In the genomic region with DNA sequence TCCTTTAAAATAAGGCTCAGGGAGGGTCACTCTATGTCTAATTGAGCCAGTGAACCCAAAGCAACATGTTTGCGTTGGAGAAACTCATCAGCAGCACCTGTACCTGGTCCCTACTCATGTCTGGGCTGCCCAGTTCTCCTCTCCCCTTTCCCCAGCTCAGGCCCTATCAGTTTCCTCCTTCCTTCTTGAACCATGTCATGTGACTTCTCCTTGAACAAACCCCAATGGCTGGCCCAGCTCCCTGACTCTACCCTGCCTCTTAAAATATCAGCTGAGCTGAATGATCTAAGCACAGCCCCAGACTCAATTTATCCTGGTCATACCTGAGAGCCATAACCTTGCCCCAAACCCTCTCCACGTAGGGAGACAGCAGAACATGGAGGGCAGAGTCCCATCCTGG, we compare ENCODE assay signal across 21 cellular contexts.
A peak's percentile ranks its signal among the peaks of the same experiment; 100 is the strongest.
DNase-seq lines count a peak whose midpoint lies in the region; ATAC-seq and TF ChIP-seq lines count a peak whose summit lies in the region.
"Had no signal": no experiment of that assay in that cellular context is flagged by ENCODE, and none has a peak within 500 bp of the region (broad histone marks: within the 10 kb centered on the region; RNA-seq: fewer than 3 reads in every experiment).

No MANE protein-coding gene starts in this region.

- intact Hi-C loops in sigmoid colon (cut with DNase I), result no loop called here

- H2AK5ac ChIP-seq in mesenchymal stem cell (ENCODE audit: low read length, severe bottlenecking), result no peak overlapping the region

- H3K9me3 ChIP-seq in SU-DHL-6 (ENCODE audit: insufficient read depth, low read length), result no peaks in the 10 kb centered on the region
- peaks cover 30% of the 10 kb centered on the region for H3K9me3 ChIP-seq in mesenchymal stem cell (ENCODE audit: control insufficient read depth, low read length)
- H3K9me3 ChIP-seq in sigmoid colon, result no peaks in the 10 kb centered on the region
- H3K9me3 ChIP-seq: SJSA1 had no signal

- H3K27ac Mint-ChIP-seq in activated naive CD8-positive, alpha-beta T cell, result no peak overlapping the region
- no peak overlapping the region for H3K27ac Mint-ChIP-seq in activated naive CD8-positive, alpha-beta T cell treated with anti-CD3 and anti-CD28 coated beads, Interleukin-2, amount 50 U/mL, for 24 hours
- H3K27ac Mint-ChIP-seq: GM23338 had no signal

- H3K4ac ChIP-seq in mesenchymal stem cell (ENCODE audit: low read depth in 1 of 2, low read length in 2 of 2), result no peak overlapping the region

- DNase-seq in activated naive CD8-positive, alpha-beta T cell treated with anti-CD3 and anti-CD28 coated beads, Interleukin-2, amount 50 U/mL, for 24 hours, result no peak
- no peak for DNase-seq in mesenchymal stem cell
- DNase-seq in SIG-M5 (lab: John Stamatoyannopoulos, UW), result no peak
- no peak for DNase-seq in sigmoid colon
- DNase-seq: 8988T, COR-L47, DMS79 treated with DMSO at 0.1 percent for 48 hours, HCEC 1CT, IMR-90, NCI-H1694, NCI-H2081, NCI-H2171, NCI-H524, NCI-H774, OCI-M1 had no signal

- H2AFZ ChIP-seq in SU-DHL-6 (ENCODE audit: low read depth, low read length, severe bottlenecking) (no peak overlapping the region), mesenchymal stem cell (ENCODE audit: low read depth, low read length) (no peak overlapping the region)

- no peaks in the 10 kb centered on the region for H3K79me1 ChIP-seq in mesenchymal stem cell (replicated peaks; ENCODE audit: low read length, poor library complexity, severe bottlenecking)

- peak overlapping the region; percentile 1 for H3K4me3 Mint-ChIP-seq in activated naive CD8-positive, alpha-beta T cell
- H3K4me3 Mint-ChIP-seq in activated naive CD8-positive, alpha-beta T cell treated with anti-CD3 and anti-CD28 coated beads, Interleukin-2, amount 50 U/mL, for 24 hours, result no peak overlapping the region
- H3K4me3 Mint-ChIP-seq: GM23338 had no signal

- H4K8ac ChIP-seq in mesenchymal stem cell (ENCODE audit: low read length), result no peak overlapping the region

- H3K9ac ChIP-seq in SU-DHL-6 (ENCODE audit: low read length) (peak overlapping the region; percentile 75), mesenchymal stem cell (ENCODE audit: low read length) (no peak overlapping the region)

- peaks cover 6% of the 10 kb centered on the region for H3K4me1 ChIP-seq in mesenchymal stem cell (ENCODE audit: control insufficient read depth, insufficient read depth, low read depth, low read length)
- no peaks in the 10 kb centered on the region for H3K4me1 ChIP-seq in sigmoid colon

- TF ChIP-seq CTCF in SU-DHL-6 (IDR thresholded peaks at IDR 0.05; ENCODE audit: insufficient read depth, low read length, poor library complexity, severe bottlenecking) (no peak), sigmoid colon (IDR thresholded peaks at IDR 0.05) (no peak)

- H3K27ac ChIP-seq in SU-DHL-6 (ENCODE audit: low read depth, low read length), result peak overlapping the region; percentile 99
- no peak overlapping the region for H3K27ac ChIP-seq in mesenchymal stem cell (ENCODE audit: low read length, poor library complexity, severe bottlenecking)
- H3K27ac ChIP-seq in sigmoid colon, result no peak overlapping the region
- H3K27ac ChIP-seq: SJSA1 had no signal

- H3K4me1 Mint-ChIP-seq in activated naive CD8-positive, alpha-beta T cell (ENCODE audit: low read depth), result peaks cover 41% of the 10 kb centered on the region
- H3K4me1 Mint-ChIP-seq in activated naive CD8-positive, alpha-beta T cell treated with anti-CD3 and anti-CD28 coated beads, Interleukin-2, amount 50 U/mL, for 24 hours, result peaks cover 50% of the 10 kb centered on the region

- H3K27me3 Mint-ChIP-seq in activated naive CD8-positive, alpha-beta T cell, result no peaks in the 10 kb centered on the region
- H3K27me3 Mint-ChIP-seq in activated naive CD8-positive, alpha-beta T cell treated with anti-CD3 and anti-CD28 coated beads, Interleukin-2, amount 50 U/mL, for 24 hours, result peaks cover 5% of the 10 kb centered on the region

- H2BK120ac ChIP-seq in mesenchymal stem cell (ENCODE audit: low read depth, low read length), result no peak overlapping the region

- H3K18ac ChIP-seq in mesenchymal stem cell (ENCODE audit: low read depth in 1 of 2, low read length in 2 of 2), result no peak overlapping the region

- no peaks in the 10 kb centered on the region for H3K9me2 ChIP-seq in SU-DHL-6 (replicated peaks; ENCODE audit: insufficient read depth, low read length)

- no peak overlapping the region for H2BK5ac ChIP-seq in mesenchymal stem cell (ENCODE audit: low read depth, low read length, poor library complexity, severe bottlenecking)

- peaks cover 10% of the 10 kb centered on the region for H3K36me3 Mint-ChIP-seq in activated naive CD8-positive, alpha-beta T cell
- peaks cover 4% of the 10 kb centered on the region for H3K36me3 Mint-ChIP-seq in activated naive CD8-positive, alpha-beta T cell treated with anti-CD3 and anti-CD28 coated beads, Interleukin-2, amount 50 U/mL, for 24 hours (ENCODE audit: low read depth)

- peak overlapping the region; percentile 28 for H4K91ac ChIP-seq in mesenchymal stem cell (ENCODE audit: low read length)

- peaks cover 82% of the 10 kb centered on the region for H3F3A ChIP-seq in SU-DHL-6 (ENCODE audit: insufficient read depth)

- H3K14ac ChIP-seq in mesenchymal stem cell (ENCODE audit: low read length in 2 of 2), result no peak overlapping the region

- no peak for ATAC-seq in activated naive CD8-positive, alpha-beta T cell treated with anti-CD3 and anti-CD28 coated beads, Interleukin-2, amount 50 U/mL, for 24 hours
- no peak for ATAC-seq in GM21786 (IDR thresholded peaks at IDR 0.05; ENCODE audit: unreplicated experiment)
- ATAC-seq: GM12878, GM23338 had no signal

- no peak overlapping the region for H3K23ac ChIP-seq in mesenchymal stem cell (ENCODE audit: low read length in 2 of 2)

- no peak overlapping the region for H2BK15ac ChIP-seq in mesenchymal stem cell (ENCODE audit: low read depth, poor library complexity, severe bottlenecking)

- peaks cover 5% of the 10 kb centered on the region for H3K9me3 Mint-ChIP-seq in activated naive CD8-positive, alpha-beta T cell (ENCODE audit: low read depth)
- H3K9me3 Mint-ChIP-seq in activated naive CD8-positive, alpha-beta T cell treated with anti-CD3 and anti-CD28 coated beads, Interleukin-2, amount 50 U/mL, for 24 hours, result peaks cover 18% of the 10 kb centered on the region

- H3K4me3 ChIP-seq in SU-DHL-6 (ENCODE audit: insufficient read depth, low read length, poor library complexity, severe bottlenecking), result no peak overlapping the region
- H3K4me3 ChIP-seq in mesenchymal stem cell (ENCODE audit: insufficient read depth in 1 of 2, low read depth in 1 of 2, low read length in 2 of 2), result no peak overlapping the region
- no peak overlapping the region for H3K4me3 ChIP-seq in sigmoid colon
- H3K4me3 ChIP-seq: GM12878, GM23338, SJSA1 had no signal

- H2BK12ac ChIP-seq in mesenchymal stem cell (ENCODE audit: low read length in 2 of 2), result no peak overlapping the region

- WGBS in mesenchymal stem cell, result 92% methylated on average over 2 of the region's 2 CpGs
- 64 to 87% methylated on average over 2 of the region's 2 CpGs for WGBS in sigmoid colon, 2 donors

- no peak for TF ChIP-seq POLR2A in sigmoid colon (IDR thresholded peaks at IDR 0.05)

- no peaks in the 10 kb centered on the region for H4K20me1 ChIP-seq in SU-DHL-6 (ENCODE audit: low read depth, low read length)

- H3K79me2 ChIP-seq in SU-DHL-6 (ENCODE audit: insufficient read depth, low read length), result no peaks in the 10 kb centered on the region

- no peaks in the 10 kb centered on the region for H3K36me3 ChIP-seq in SU-DHL-6 (ENCODE audit: low read length)
- H3K36me3 ChIP-seq in mesenchymal stem cell (ENCODE audit: control insufficient read depth in 1 of 2, insufficient read depth in 2 of 2, low read depth in 1 of 2, low read length in 2 of 2), result no peaks in the 10 kb centered on the region
- H3K36me3 ChIP-seq in sigmoid colon, result no peaks in the 10 kb centered on the region
- H3K36me3 ChIP-seq: SJSA1 had no signal

- no peak for TF ChIP-seq EP300 in sigmoid colon (IDR thresholded peaks at IDR 0.05)

- H3K27me3 ChIP-seq in SU-DHL-6 (ENCODE audit: low read length), result no peaks in the 10 kb centered on the region
- H3K27me3 ChIP-seq in mesenchymal stem cell (ENCODE audit: control insufficient read depth in 1 of 2, insufficient read depth in 1 of 2, low read length in 2 of 2), result no peaks in the 10 kb centered on the region
- no peaks in the 10 kb centered on the region for H3K27me3 ChIP-seq in sigmoid colon
- H3K27me3 ChIP-seq: SJSA1 had no signal

- H3K4me2 ChIP-seq in SU-DHL-6 (ENCODE audit: low read depth, low read length, poor library complexity, severe bottlenecking) (peak overlapping the region; percentile 83), mesenchymal stem cell (ENCODE audit: low read length, poor library complexity, severe bottlenecking) (no peak overlapping the region)
- H3K4me2 ChIP-seq: GM23338 had no signal
